7 cellular contexts compared by ENCODE assay signal in the genomic region with DNA sequence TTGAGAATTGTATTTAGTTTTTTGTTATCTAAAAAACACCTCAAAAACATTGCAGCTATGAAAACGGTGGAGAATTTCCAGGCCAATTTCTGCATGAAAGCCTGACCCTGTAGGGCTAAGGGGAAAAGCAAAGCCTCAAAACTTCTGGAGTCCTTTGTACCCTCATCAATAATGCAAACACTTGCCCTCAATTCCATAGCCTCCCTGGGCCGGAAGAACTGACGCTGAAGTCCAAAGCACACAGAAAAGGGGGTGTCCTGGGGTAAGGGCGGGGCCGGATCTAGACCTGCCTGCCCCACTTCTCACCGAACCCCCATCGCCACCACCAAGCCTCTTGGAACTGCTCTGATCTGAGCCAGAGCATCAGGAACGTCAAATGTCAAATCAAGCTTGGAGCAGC.
"Had no signal": no experiment of that assay in that cellular context is flagged by ENCODE, and none has a peak within 500 bp of the region (broad histone marks: within the 10 kb centered on the region; RNA-seq: fewer than 3 reads in every experiment).

No MANE protein-coding gene starts in this region.

- FAIRE-seq: HTR-8/SVneo, K562 had no signal

- H3K4me2 ChIP-seq: KMS-11 had no signal

- H3K4me3 ChIP-seq: K562 had no signal

- H3K9ac ChIP-seq: KMS-11 had no signal

- DNase-seq: IMR-90, KBM-7, KG1 had no signal

- ATAC-seq: K562 had no signal

- H3K27ac ChIP-seq: HL-60, KMS-11 had no signal
